8 cellular contexts compared by ENCODE assay signal in genomic region chr1:223726380-223727001, GRCh38.
A peak's percentile ranks its signal among the peaks of the same experiment; 100 is the strongest.
DNase-seq lines count a peak whose midpoint lies in the region; ATAC-seq and TF ChIP-seq lines count a peak whose summit lies in the region.

No MANE protein-coding gene starts in this region.

- peak; percentile 86 for ATAC-seq in HG03095 (IDR thresholded peaks at IDR 0.05; ENCODE audit: unreplicated experiment)

- H3K4me3 ChIP-seq in retinal pigment epithelial cell (ENCODE audit: low read length), result peak overlapping the region; percentile 6

- no peak for TF ChIP-seq CTCF in retinal pigment epithelial cell (conservative IDR thresholded peaks at IDR 0.05; ENCODE audit: low read depth, low read length)

- DNase-seq in NCI-H2227 treated with DMSO at 0.1 percent for 48 hours (lab: John Stamatoyannopoulos, UW) (peak; percentile 6), NCI-H2227 (lab: John Stamatoyannopoulos, UW; ENCODE audit: unreplicated experiment) (no peak), RPMI8226 (peak; percentile 49), activated gamma-delta T cell treated with Interleukin-2 at 50 U/mL for 16 hours (peak; percentile 87), glomerular visceral epithelial cell (ENCODE audit: extremely low spot score) (peak; percentile 97), retinal pigment epithelial cell (ENCODE audit: low read depth) (peak; percentile 78), SHP77 treated with DMSO at 0.1 percent for 48 hours (lab: John Stamatoyannopoulos, UW) (no peak)

Comparison
In these comparisons a context has a peak if more than half of its experiments do, and no peak if none do; other contexts are left out.
1. DNase-seq: peak in NCI-H2227 treated with DMSO at 0.1 percent for 48 hours (single experiment), RPMI8226 (single experiment), activated gamma-delta T cell treated with Interleukin-2 at 50 U/mL for 16 hours (single experiment), glomerular visceral epithelial cell (single experiment) and retinal pigment epithelial cell (single experiment); none in NCI-H2227 (single experiment) and SHP77 treated with DMSO at 0.1 percent for 48 hours (single experiment).